Comparison of ENCODE assay signal across 1 cellular context in genomic region chr6:32980488-32981038, GRCh38.
TF ChIP-seq lines count a peak whose summit lies in the region.

No MANE protein-coding gene starts in this region.

TF ChIP-seq in HEK293, 187 proteins besides CTCF, POLR2A, EP300 and RAD21 (continued from another document):
- TF ChIP-seq PRDM6 (tag by site-specific recombination; IDR thresholded peaks at IDR 0.05), result no peak
- no peak for TF ChIP-seq ZNF529 (tag by site-specific recombination; IDR thresholded peaks at IDR 0.05; ENCODE audit: insufficient replicate concordance)
- no peak for TF ChIP-seq ZNF221 (tag by site-specific recombination; IDR thresholded peaks at IDR 0.05; ENCODE audit: borderline replicate concordance)
- peak; percentile 97 for TF ChIP-seq ZNF600 (tag by site-specific recombination; IDR thresholded peaks at IDR 0.05)
- TF ChIP-seq TSHZ1 (tag by site-specific recombination; IDR thresholded peaks at IDR 0.05; ENCODE audit: borderline replicate concordance), result no peak; the same call in 1 of the 2 replicates
- TF ChIP-seq ZNF174 (tag by site-specific recombination; IDR thresholded peaks at IDR 0.05), result no peak
- TF ChIP-seq ZSCAN23 (tag by site-specific recombination; IDR thresholded peaks at IDR 0.05), result no peak
- no peak for TF ChIP-seq ZFHX2 (tag by site-specific recombination; conservative IDR thresholded peaks at IDR 0.05)
- no peak for TF ChIP-seq ZNF777 (tag by site-specific recombination; IDR thresholded peaks at IDR 0.05; ENCODE audit: borderline replicate concordance)
- no peak for TF ChIP-seq ZNF48 (tag by site-specific recombination; IDR thresholded peaks at IDR 0.05)
- TF ChIP-seq ZNF24 (tag by site-specific recombination; IDR thresholded peaks at IDR 0.05), result no peak
- no peak for TF ChIP-seq ZNF555 (tag by site-specific recombination; conservative IDR thresholded peaks at IDR 0.05)
- TF ChIP-seq ZNF513 (tag by site-specific recombination; IDR thresholded peaks at IDR 0.05), result peak; percentile 67; the same call in 1 of the 2 replicates
- TF ChIP-seq ZNF138 (tag by site-specific recombination; IDR thresholded peaks at IDR 0.05; ENCODE audit: borderline replicate concordance), result no peak
- peak; percentile 62; the same call in 1 of the 2 replicates for TF ChIP-seq KLF17 (tag by site-specific recombination; IDR thresholded peaks at IDR 0.05)
- TF ChIP-seq OSR2 (tag by site-specific recombination; IDR thresholded peaks at IDR 0.05), result peak; percentile 51
- TF ChIP-seq PRDM10 (tag by site-specific recombination; IDR thresholded peaks at IDR 0.05), result no peak
- TF ChIP-seq ZNF112 (tag by site-specific recombination; IDR thresholded peaks at IDR 0.05), result no peak
- no peak for TF ChIP-seq ZNF518A (tag by site-specific recombination; conservative IDR thresholded peaks at IDR 0.05; ENCODE audit: low read depth)
- peak; percentile 53; the same call in 1 of the 2 replicates for TF ChIP-seq GLIS2 (tag by site-specific recombination; IDR thresholded peaks at IDR 0.05)
- peak; percentile 87 for TF ChIP-seq PATZ1 (tag by site-specific recombination; IDR thresholded peaks at IDR 0.05)
- no peak for TF ChIP-seq ZNF549 (tag by site-specific recombination; IDR thresholded peaks at IDR 0.05)
- TF ChIP-seq WT1 (tag by site-specific recombination; IDR thresholded peaks at IDR 0.05), result peak; percentile 63
- peak; percentile 56 for TF ChIP-seq KLF8 (tag by site-specific recombination; IDR thresholded peaks at IDR 0.05)
- TF ChIP-seq ZNF521 (tag by site-specific recombination; IDR thresholded peaks at IDR 0.05), result no peak
